8 cellular contexts compared by ENCODE assay signal in the genomic region with DNA sequence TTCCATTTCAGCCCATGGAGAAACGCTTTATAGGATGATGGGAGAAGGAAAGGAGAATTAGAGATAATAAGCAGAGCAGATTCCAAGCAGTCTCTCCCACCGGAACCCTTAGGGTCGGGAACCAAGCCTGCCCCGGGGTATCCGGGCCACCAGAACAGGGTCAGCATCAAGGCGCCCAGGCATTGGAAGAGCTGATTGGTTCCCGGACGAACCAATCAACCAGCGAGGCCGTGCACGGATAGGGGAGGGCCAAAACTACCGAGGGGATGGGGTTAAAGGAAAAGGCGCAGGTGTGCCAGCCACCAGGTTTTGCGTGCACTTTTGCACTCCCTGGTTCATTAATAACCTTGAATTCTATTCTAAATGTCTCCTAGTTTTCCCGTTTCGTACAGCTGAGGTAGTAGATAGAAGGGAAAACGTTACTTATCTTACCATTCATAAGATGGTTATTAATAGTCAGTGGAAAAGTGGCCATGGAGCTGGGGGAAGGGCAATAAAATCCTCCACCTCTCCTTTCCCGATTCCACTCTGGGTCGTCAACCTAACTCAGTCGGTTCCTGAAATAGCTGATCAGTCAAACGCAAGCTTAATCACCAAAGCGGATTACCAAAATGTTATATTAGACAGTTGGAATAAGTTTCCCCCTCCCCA. TPM values are rescaled to one million over a fixed set of nuclear protein-coding genes. Genes with fewer than 3 reads are reported as not detected.
DNase-seq lines count a peak whose midpoint lies in the region; ATAC-seq and TF ChIP-seq lines count a peak whose summit lies in the region.

No MANE protein-coding gene starts in this region.

- no peaks in the 10 kb centered on the region for H3K36me3 Mint-ChIP-seq in CD4-positive, CD25-positive, alpha-beta regulatory T cell
- no peaks in the 10 kb centered on the region for H3K36me3 Mint-ChIP-seq in activated T-helper 17 cell treated with anti-CD3 and anti-CD28 coated beads, Interleukin-2, amount 50 U/mL, for 72 hours (ENCODE audit: low read depth)
- H3K36me3 Mint-ChIP-seq in osteocyte (ENCODE audit: unreplicated experiment): peaks cover 8% of the 10 kb centered on the region

- no peak for TF ChIP-seq RAD21 in Ishikawa (IDR thresholded peaks at IDR 0.05; ENCODE audit: low read depth)

- ATAC-seq in CD4-positive, CD25-positive, alpha-beta regulatory T cell (ENCODE audit: low read depth in 2 of 2): no peak
- no peak for ATAC-seq in activated T-helper 17 cell treated with anti-CD3 and anti-CD28 coated beads, Interleukin-2, amount 50 U/mL, for 72 hours (replicated peaks)
- ATAC-seq in left cardiac atrium: peak; percentile 40 to 71
- ATAC-seq in GM18520 (IDR thresholded peaks at IDR 0.05; ENCODE audit: unreplicated experiment): no peak

- peaks cover 69% of the 10 kb centered on the region for H3K27me3 Mint-ChIP-seq in CD4-positive, CD25-positive, alpha-beta regulatory T cell
- peaks cover 44% of the 10 kb centered on the region for H3K27me3 Mint-ChIP-seq in activated T-helper 17 cell treated with anti-CD3 and anti-CD28 coated beads, Interleukin-2, amount 50 U/mL, for 72 hours
- H3K27me3 Mint-ChIP-seq in osteocyte (ENCODE audit: unreplicated experiment): no peaks in the 10 kb centered on the region

- peaks cover 0 to 3% (median 0%) of the 10 kb centered on the region in 7 donors for H3K9me3 Mint-ChIP-seq in CD4-positive, CD25-positive, alpha-beta regulatory T cell
- no peaks in the 10 kb centered on the region for H3K9me3 Mint-ChIP-seq in activated T-helper 17 cell treated with anti-CD3 and anti-CD28 coated beads, Interleukin-2, amount 50 U/mL, for 72 hours
- H3K9me3 Mint-ChIP-seq in osteocyte (ENCODE audit: unreplicated experiment): no peaks in the 10 kb centered on the region

- peaks cover 4 to 8% (median 6%) of the 10 kb centered on the region in 4 donors for H3K4me1 Mint-ChIP-seq in CD4-positive, CD25-positive, alpha-beta regulatory T cell
- H3K4me1 Mint-ChIP-seq in activated T-helper 17 cell treated with anti-CD3 and anti-CD28 coated beads, Interleukin-2, amount 50 U/mL, for 72 hours: peaks cover 5% of the 10 kb centered on the region
- peaks cover 53% of the 10 kb centered on the region for H3K4me1 Mint-ChIP-seq in osteocyte (ENCODE audit: unreplicated experiment)

- H3K4me3 Mint-ChIP-seq in CD4-positive, CD25-positive, alpha-beta regulatory T cell: peak overlapping the region; percentile 13 to 84 (median 84)
- peak overlapping the region; percentile 78 for H3K4me3 Mint-ChIP-seq in activated T-helper 17 cell treated with anti-CD3 and anti-CD28 coated beads, Interleukin-2, amount 50 U/mL, for 72 hours
- peak overlapping the region; percentile 100 for H3K4me3 Mint-ChIP-seq in osteocyte (ENCODE audit: unreplicated experiment)

- peak overlapping the region; percentile 41 for H3K4me3 ChIP-seq in CD4-positive, CD25-positive, alpha-beta regulatory T cell (ENCODE audit: low read depth, low read length)

- H3K27me3 ChIP-seq in CD4-positive, CD25-positive, alpha-beta regulatory T cell (ENCODE audit: control insufficient read depth, insufficient read depth, low read length): peaks cover 17% of the 10 kb centered on the region

- H3K27ac Mint-ChIP-seq in CD4-positive, CD25-positive, alpha-beta regulatory T cell: no peak overlapping the region
- no peak overlapping the region for H3K27ac Mint-ChIP-seq in activated T-helper 17 cell treated with anti-CD3 and anti-CD28 coated beads, Interleukin-2, amount 50 U/mL, for 72 hours
- peak overlapping the region; percentile 78 for H3K27ac Mint-ChIP-seq in osteocyte (ENCODE audit: unreplicated experiment)

- no peaks in the 10 kb centered on the region for H3K9me3 ChIP-seq in CD4-positive, CD25-positive, alpha-beta regulatory T cell (ENCODE audit: control insufficient read depth in 2 of 2, low read length in 2 of 2)

- no peak for DNase-seq in CD4-positive, CD25-positive, alpha-beta regulatory T cell
- DNase-seq in left cardiac atrium: peak; percentile 58
- DNase-seq in osteocyte (ENCODE audit: extremely low spot score, unreplicated experiment): no peak
- no peak for DNase-seq in central memory CD4-positive, alpha-beta T cell
- no peak for DNase-seq in GM10248 (ENCODE audit: extremely low spot score)

- H3K36me3 ChIP-seq in CD4-positive, CD25-positive, alpha-beta regulatory T cell (ENCODE audit: control insufficient read depth, insufficient read depth, low read length): no peaks in the 10 kb centered on the region

- no peak for TF ChIP-seq EP300 in Ishikawa (IDR thresholded peaks at IDR 0.05; ENCODE audit: borderline replicate concordance)

- CTCF ChIA-PET in GM10248 (lab: Yijun Ruan, JAX): interaction anchor here (1.2 to 1.4 kb wide), 3 partner anchors 12 to 724 kb away, joined by 3 to 4 read pairs (median 3); no protein-coding TSS in a partner anchor

- POLR2A ChIA-PET in GM10248 (lab: Yijun Ruan, JAX): no interaction called here

- TF ChIP-seq CTCF in osteocyte (IDR thresholded peaks at IDR 0.05) (no peak), GM10248 (IDR thresholded peaks at IDR 0.05; ENCODE audit: control extremely low read depth, extremely low read depth, low read depth, missing control alignments) (no peak)

- H3K27ac ChIP-seq in CD4-positive, CD25-positive, alpha-beta regulatory T cell (ENCODE audit: insufficient read depth, low read length, poor library complexity, severe bottlenecking): no peak overlapping the region

- peaks cover 20% of the 10 kb centered on the region for H3K4me1 ChIP-seq in CD4-positive, CD25-positive, alpha-beta regulatory T cell (ENCODE audit: control insufficient read depth, insufficient read depth, low read length, poor library complexity, severe bottlenecking)

- intact Hi-C loops in left cardiac atrium (cut with DNase I): loop anchor here (5.0 to 10.0 kb wide), 3 partner anchors 69 to 119 kb away; no protein-coding TSS in a partner anchor

TF ChIP-seq in Ishikawa, 13 proteins besides CTCF, POLR2A, EP300 and RAD21:
- 0 out of 2 replicates have a peak, but pooled peaks have one; percentile 19 for TF ChIP-seq TAF1 (IDR thresholded peaks at IDR 0.05; ENCODE audit: low read depth)
- TF ChIP-seq, protein P1, sequence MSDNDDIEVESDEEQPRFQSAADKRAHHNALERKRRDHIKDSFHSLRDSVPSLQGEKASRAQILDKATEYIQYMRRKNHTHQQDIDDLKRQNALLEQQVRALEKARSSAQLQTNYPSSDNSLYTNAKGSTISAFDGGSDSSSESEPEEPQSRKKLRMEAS (IDR thresholded peaks at IDR 0.05): no peak

RNA-seq across cellular contexts. Expression of a gene that starts 1.6 kb away (rescaled TPM):
- 0.99 TPM for total RNA-seq in CD4-positive, CD25-positive, alpha-beta regulatory T cell
- polyA plus RNA-seq in CD4-positive, CD25-positive, alpha-beta regulatory T cell: under 1 TPM in 1 of 4 donors, not detected in 3; 0.03 TPM
- not detected for total RNA-seq in activated T-helper 17 cell treated with anti-CD3 and anti-CD28 coated beads, Interleukin-2, amount 50 U/mL, for 72 hours
- total RNA-seq in left cardiac atrium (1 to 10 TPM; 3.3 to 4.3 TPM), osteocyte (60.8 and 67.0 TPM in 2 replicates)

Comparison
In these comparisons a context has a peak if more than half of its experiments do, and no peak if none do; other contexts are left out.
1. ATAC-seq: peak in left cardiac atrium (2 of 2); none in CD4-positive, CD25-positive, alpha-beta regulatory T cell (0 of 2), activated T-helper 17 cell treated with anti-CD3 and anti-CD28 coated beads, Interleukin-2, amount 50 U/mL, for 72 hours (single experiment) and GM18520 (single experiment).
2. RNA of a gene that starts 1.6 kb away (total RNA-seq): 60.8 to 67.0 TPM in osteocyte; 3.3 to 4.3 TPM in left cardiac atrium, 0.99 TPM in CD4-positive, CD25-positive, alpha-beta regulatory T cell (single experiment) and not detected in activated T-helper 17 cell treated with anti-CD3 and anti-CD28 coated beads, Interleukin-2, amount 50 U/mL, for 72 hours; every median in the first group is over 10 times any median in the second.
3. Peak in every context shown above with its lines, with median percentiles within 50 percentile points of each other: H3K4me3 Mint-ChIP-seq.